In genomic region chr4:179124419-179124818, GRCh38 we compare ENCODE assay signal across 2 cellular contexts.
A peak's percentile ranks its signal among the peaks of the same experiment; 100 is the strongest.
TF ChIP-seq lines count a peak whose summit lies in the region.

No MANE protein-coding gene starts in this region.

TF ChIP-seq in GM23338, 12 proteins besides CTCF, POLR2A, EP300 and RAD21 (continued from another document):
- TF ChIP-seq ZNF462 (CRISPR knock-in tag; IDR thresholded peaks at IDR 0.05) (peak; percentile 65; the same call in 1 of the 2 replicates), NANOG (IDR thresholded peaks at IDR 0.05; ENCODE audit: borderline replicate concordance) (no peak), ZNF114 (CRISPR knock-in tag; IDR thresholded peaks at IDR 0.05) (peak; percentile 96), CREB1 (CRISPR knock-in tag; IDR thresholded peaks at IDR 0.05; ENCODE audit: low read depth) (no peak)

TF ChIP-seq in GM12878, 131 proteins besides CTCF, POLR2A, EP300 and RAD21 (continued from another document):
- TF ChIP-seq ZBTB4 (CRISPR knock-in tag; IDR thresholded peaks at IDR 0.05) (peak; percentile 74; the same call in 1 of the 2 replicates), PRDM15 (CRISPR knock-in tag; IDR thresholded peaks at IDR 0.05) (0 out of 2 replicates have a peak, but pooled peaks have one; percentile 21), HSF1 (IDR thresholded peaks at IDR 0.05; ENCODE audit: low read depth, low read length) (no peak)
